Comparison of ENCODE assay signal across 19 cellular contexts in genomic region chr15:69133862-69134519, GRCh38.
"Had no signal": no experiment of that assay in that cellular context is flagged by ENCODE, and none has a peak within 500 bp of the region (broad histone marks: within the 10 kb centered on the region; RNA-seq: fewer than 3 reads in every experiment).

No MANE protein-coding gene starts in this region.

- H3K27me3 ChIP-seq: neural progenitor cell, upper lobe of right lung had no signal

- H2AFZ ChIP-seq: neural progenitor cell had no signal

- ATAC-seq: activated naive CD8-positive, alpha-beta T cell treated with anti-CD3 and anti-CD28 coated beads, Interleukin-2, amount 50 U/mL, for 24 hours; activated T-cell treated with anti-CD3 and anti-CD28 coated beads, Interleukin-2, amount 50 U/mL, for 72 hours; naive thymus-derived CD8-positive, alpha-beta T cell; stimulated activated naive CD8-positive, alpha-beta T cell treated with anti-CD3 and anti-CD28 coated beads, Interleukin-15, Interleukin-2, amounts not matched to agents 100 U/mL and 50 U/mL, for 24 hours had no signal

- H3K4me1 ChIP-seq: prostate gland had no signal

- DNase-seq: activated CD4-positive, alpha-beta memory T cell treated with anti-CD3 and anti-CD28 coated beads, Interleukin-2, amount 10 ng/mL, durations not matched to agents 7 days and 5 days; activated CD4-positive, alpha-beta T cell treated with anti-CD3 and anti-CD28 coated beads for 48 hours; activated CD4-positive, CD25-positive, alpha-beta regulatory T cell; activated gamma-delta T cell; activated naive CD4-positive, alpha-beta T cell treated with anti-CD3 and anti-CD28 coated beads, Interleukin-2, amount 50 U/mL, for 16 hours; activated naive CD8-positive, alpha-beta T cell treated with anti-CD3 and anti-CD28 coated beads, Interleukin-2, amount 50 U/mL, for 24 hours; activated T-cell treated with anti-CD3 and anti-CD28 coated beads, Interleukin-2, amount 50 U/mL, for 72 hours; dermis blood vessel endothelial cell; effector CD8-positive, alpha-beta T cell; foreskin melanocyte; left ventricle myocardium inferior; naive thymus-derived CD8-positive, alpha-beta T cell; spleen; stimulated activated CD4-positive, alpha-beta T cell treated with anti-CD3 and anti-CD28 coated beads, Interleukin-4, amount 100 ng/mL, for 24 hours; stimulated activated naive CD8-positive, alpha-beta T cell treated with anti-CD3 and anti-CD28 coated beads, Interleukin-15, Interleukin-2, amounts not matched to agents 100 U/mL and 50 U/mL, for 24 hours; T1000; upper lobe of right lung had no signal

- H3K4me3 ChIP-seq: left ventricle myocardium inferior, neural progenitor cell, prostate gland, spleen, upper lobe of right lung had no signal

- H3K9ac ChIP-seq: neural progenitor cell had no signal

- H3K27ac ChIP-seq: left ventricle myocardium inferior, neural progenitor cell, spleen, upper lobe of right lung had no signal

- H3K4me2 ChIP-seq: neural progenitor cell had no signal

- H3K36me3 ChIP-seq: left ventricle myocardium inferior, neural progenitor cell, prostate gland, spleen, upper lobe of right lung had no signal

- H3K9me3 ChIP-seq: left ventricle myocardium inferior, prostate gland, spleen, upper lobe of right lung had no signal
